ENCODE assay signal across 1 cellular context in the genomic region with DNA sequence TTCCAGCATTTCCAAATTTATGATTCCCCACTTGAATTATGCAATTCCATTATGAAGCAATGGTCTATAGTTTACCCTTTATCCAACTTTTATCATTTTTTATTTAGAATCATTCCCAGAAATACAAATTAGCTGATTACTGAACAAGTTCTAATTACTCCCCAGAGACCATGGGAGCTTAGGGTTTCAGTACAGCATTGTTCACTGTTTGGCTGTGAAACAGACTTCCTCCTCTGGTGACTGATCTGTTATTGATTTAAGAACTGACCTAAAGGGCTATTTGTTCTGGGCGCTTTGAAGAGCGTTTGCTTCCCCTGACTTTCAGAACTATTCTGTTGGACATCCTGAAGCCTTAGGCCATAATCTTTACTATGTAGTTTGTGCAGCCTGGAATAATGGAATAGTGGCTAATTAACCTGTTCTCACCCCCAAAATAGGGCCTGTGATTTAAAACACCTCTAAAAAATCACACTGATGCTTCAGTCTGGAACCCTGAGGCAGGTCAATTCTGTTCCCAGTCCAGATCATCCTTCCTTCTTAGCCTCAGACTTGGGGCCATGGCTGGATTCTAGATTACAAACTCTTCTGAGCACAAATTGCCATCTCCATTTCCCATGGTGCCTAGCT.
TF ChIP-seq lines count a peak whose summit lies in the region.

No MANE protein-coding gene starts in this region.

TF ChIP-seq in HepG2, 621 proteins besides CTCF, POLR2A, EP300 and RAD21 (continued from another document and continues in another):
- TF ChIP-seq, protein P1, sequence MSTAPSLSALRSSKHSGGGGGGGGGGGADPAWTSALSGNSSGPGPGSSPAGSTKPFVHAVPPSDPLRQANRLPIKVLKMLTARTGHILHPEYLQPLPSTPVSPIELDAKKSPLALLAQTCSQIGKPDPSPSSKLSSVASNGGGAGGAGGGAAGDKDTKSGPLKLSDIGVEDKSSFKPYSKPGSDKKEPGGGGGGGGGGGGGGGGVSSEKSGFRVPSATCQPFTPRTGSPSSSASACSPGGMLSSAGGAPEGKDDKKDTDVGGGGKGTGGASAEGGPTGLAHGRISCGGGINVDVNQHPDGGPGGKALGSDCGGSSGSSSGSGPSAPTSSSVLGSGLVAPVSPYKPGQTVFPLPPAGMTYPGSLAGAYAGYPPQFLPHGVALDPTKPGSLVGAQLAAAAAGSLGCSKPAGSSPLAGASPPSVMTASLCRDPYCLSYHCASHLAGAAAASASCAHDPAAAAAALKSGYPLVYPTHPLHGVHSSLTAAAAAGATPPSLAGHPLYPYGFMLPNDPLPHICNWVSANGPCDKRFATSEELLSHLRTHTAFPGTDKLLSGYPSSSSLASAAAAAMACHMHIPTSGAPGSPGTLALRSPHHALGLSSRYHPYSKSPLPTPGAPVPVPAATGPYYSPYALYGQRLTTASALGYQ (CRISPR knock-in tag; IDR thresholded peaks at IDR 0.05): peak; percentile 70; the same call in 1 of the 2 replicates
- TF ChIP-seq ZNF883 (CRISPR knock-in tag; IDR thresholded peaks at IDR 0.05; ENCODE audit: not compliant biosample characterization) (no peak), NKX3-1 (CRISPR knock-in tag; IDR thresholded peaks at IDR 0.05) (0 out of 2 replicates have a peak, but pooled peaks have one; percentile 44), XBP1 (CRISPR knock-in tag; IDR thresholded peaks at IDR 0.05) (no peak), TBX3 (IDR thresholded peaks at IDR 0.05; ENCODE audit: borderline replicate concordance) (peak; percentile 91), HNRNPUL1 (IDR thresholded peaks at IDR 0.05; ENCODE audit: low read depth, low read length) (no peak), ZNF703 (CRISPR knock-in tag; IDR thresholded peaks at IDR 0.05; ENCODE audit: borderline replicate concordance) (no peak), ASH2L (IDR thresholded peaks at IDR 0.05; ENCODE audit: insufficient read length, low read depth, low read length) (peak; percentile 68), HMG20B (CRISPR knock-in tag; conservative IDR thresholded peaks at IDR 0.05) (no peak), RXRB (CRISPR knock-in tag; IDR thresholded peaks at IDR 0.05; ENCODE audit: borderline replicate concordance) (peak; percentile 75), SSRP1 (CRISPR knock-in tag; IDR thresholded peaks at IDR 0.05) (0 out of 2 replicates have a peak, but pooled peaks have one; percentile 42), ZNF432 (CRISPR knock-in tag; IDR thresholded peaks at IDR 0.05; ENCODE audit: borderline replicate concordance) (no peak), ZNF33B (CRISPR knock-in tag; IDR thresholded peaks at IDR 0.05) (no peak), SRSF9 (IDR thresholded peaks at IDR 0.05; ENCODE audit: borderline replicate concordance, insufficient read depth, low read depth, low read length, poor library complexity, severe bottlenecking) (no peak), TEAD3 (CRISPR knock-in tag; optimal IDR thresholded peaks at IDR 0.05; ENCODE audit: borderline replicate concordance) (peak; percentile 40), STAT5B (CRISPR knock-in tag; IDR thresholded peaks at IDR 0.05) (no peak), RFXANK (CRISPR knock-in tag; IDR thresholded peaks at IDR 0.05) (no peak), ZBTB3 (CRISPR knock-in tag; IDR thresholded peaks at IDR 0.05; ENCODE audit: borderline replicate concordance, low read depth) (no peak), ARNTL (CRISPR knock-in tag; IDR thresholded peaks at IDR 0.05) (no peak), ARID2 (CRISPR knock-in tag; IDR thresholded peaks at IDR 0.05; ENCODE audit: borderline replicate concordance) (0 out of 2 replicates have a peak, but pooled peaks have one; percentile 44), ZNF484 (CRISPR knock-in tag; IDR thresholded peaks at IDR 0.05; ENCODE audit: borderline replicate concordance, low read depth) (no peak), HOXA5 (CRISPR knock-in tag; IDR thresholded peaks at IDR 0.05) (0 out of 2 replicates have a peak, but pooled peaks have one; percentile 44), MXD4 (CRISPR knock-in tag; IDR thresholded peaks at IDR 0.05) (no peak), NR2F1 (CRISPR knock-in tag; IDR thresholded peaks at IDR 0.05) (peak in 1 of 2 experiments; percentile 65; a peak in 1 of 4 replicates), ZNF672 (CRISPR knock-in tag; IDR thresholded peaks at IDR 0.05) (no peak), PPARG (CRISPR knock-in tag; conservative IDR thresholded peaks at IDR 0.05) (peak; percentile 92), ZNF556 (CRISPR knock-in tag; IDR thresholded peaks at IDR 0.05; ENCODE audit: borderline replicate concordance) (no peak; the same call in 1 of the 2 replicates), MYC (CRISPR knock-in tag; IDR thresholded peaks at IDR 0.05; ENCODE audit: borderline replicate concordance) (no peak), JUND (CRISPR knock-in tag; IDR thresholded peaks at IDR 0.05) (no peak), ZNF781 (CRISPR knock-in tag; IDR thresholded peaks at IDR 0.05; ENCODE audit: borderline replicate concordance, not compliant biosample characterization) (no peak), ZNF564 (CRISPR knock-in tag; IDR thresholded peaks at IDR 0.05) (no peak), TCF7L2 (IDR thresholded peaks at IDR 0.05; ENCODE audit: low read depth, low read length) (no peak), SALL1 (CRISPR knock-in tag; IDR thresholded peaks at IDR 0.05) (peak; percentile 50; the same call in 1 of the 2 replicates), ATRX (CRISPR knock-in tag; IDR thresholded peaks at IDR 0.05; ENCODE audit: borderline replicate concordance) (no peak), ZFX (CRISPR knock-in tag; IDR thresholded peaks at IDR 0.05; ENCODE audit: low read depth) (no peak), KDM3A (CRISPR knock-in tag; IDR thresholded peaks at IDR 0.05; ENCODE audit: low read depth) (no peak), ZBTB7A (CRISPR knock-in tag; IDR thresholded peaks at IDR 0.05) (no peak), POLR2AphosphoS2 (IDR thresholded peaks at IDR 0.05; ENCODE audit: low read depth, low read length) (no peak), ZNF652 (CRISPR knock-in tag; IDR thresholded peaks at IDR 0.05; ENCODE audit: borderline replicate concordance, low read depth) (no peak), IRX3 (CRISPR knock-in tag; IDR thresholded peaks at IDR 0.05; ENCODE audit: borderline replicate concordance, low read depth) (no peak)
- TF ChIP-seq, protein P2, sequence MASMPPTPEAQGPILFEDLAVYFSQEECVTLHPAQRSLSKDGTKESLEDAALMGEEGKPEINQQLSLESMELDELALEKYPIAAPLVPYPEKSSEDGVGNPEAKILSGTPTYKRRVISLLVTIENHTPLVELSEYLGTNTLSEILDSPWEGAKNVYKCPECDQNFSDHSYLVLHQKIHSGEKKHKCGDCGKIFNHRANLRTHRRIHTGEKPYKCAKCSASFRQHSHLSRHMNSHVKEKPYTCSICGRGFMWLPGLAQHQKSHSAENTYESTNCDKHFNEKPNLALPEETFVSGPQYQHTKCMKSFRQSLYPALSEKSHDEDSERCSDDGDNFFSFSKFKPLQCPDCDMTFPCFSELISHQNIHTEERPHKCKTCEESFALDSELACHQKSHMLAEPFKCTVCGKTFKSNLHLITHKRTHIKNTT (CRISPR knock-in tag; IDR thresholded peaks at IDR 0.05): no peak
- TF ChIP-seq, protein P3, sequence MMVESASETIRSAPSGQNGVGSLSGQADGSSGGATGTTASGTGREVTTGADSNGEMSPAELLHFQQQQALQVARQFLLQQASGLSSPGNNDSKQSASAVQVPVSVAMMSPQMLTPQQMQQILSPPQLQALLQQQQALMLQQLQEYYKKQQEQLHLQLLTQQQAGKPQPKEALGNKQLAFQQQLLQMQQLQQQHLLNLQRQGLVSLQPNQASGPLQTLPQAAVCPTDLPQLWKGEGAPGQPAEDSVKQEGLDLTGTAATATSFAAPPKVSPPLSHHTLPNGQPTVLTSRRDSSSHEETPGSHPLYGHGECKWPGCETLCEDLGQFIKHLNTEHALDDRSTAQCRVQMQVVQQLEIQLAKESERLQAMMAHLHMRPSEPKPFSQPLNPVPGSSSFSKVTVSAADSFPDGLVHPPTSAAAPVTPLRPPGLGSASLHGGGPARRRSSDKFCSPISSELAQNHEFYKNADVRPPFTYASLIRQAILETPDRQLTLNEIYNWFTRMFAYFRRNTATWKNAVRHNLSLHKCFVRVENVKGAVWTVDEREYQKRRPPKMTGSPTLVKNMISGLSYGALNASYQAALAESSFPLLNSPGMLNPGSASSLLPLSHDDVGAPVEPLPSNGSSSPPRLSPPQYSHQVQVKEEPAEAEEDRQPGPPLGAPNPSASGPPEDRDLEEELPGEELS (CRISPR knock-in tag; IDR thresholded peaks at IDR 0.05): peak; percentile 79
- TF ChIP-seq, protein P4, sequence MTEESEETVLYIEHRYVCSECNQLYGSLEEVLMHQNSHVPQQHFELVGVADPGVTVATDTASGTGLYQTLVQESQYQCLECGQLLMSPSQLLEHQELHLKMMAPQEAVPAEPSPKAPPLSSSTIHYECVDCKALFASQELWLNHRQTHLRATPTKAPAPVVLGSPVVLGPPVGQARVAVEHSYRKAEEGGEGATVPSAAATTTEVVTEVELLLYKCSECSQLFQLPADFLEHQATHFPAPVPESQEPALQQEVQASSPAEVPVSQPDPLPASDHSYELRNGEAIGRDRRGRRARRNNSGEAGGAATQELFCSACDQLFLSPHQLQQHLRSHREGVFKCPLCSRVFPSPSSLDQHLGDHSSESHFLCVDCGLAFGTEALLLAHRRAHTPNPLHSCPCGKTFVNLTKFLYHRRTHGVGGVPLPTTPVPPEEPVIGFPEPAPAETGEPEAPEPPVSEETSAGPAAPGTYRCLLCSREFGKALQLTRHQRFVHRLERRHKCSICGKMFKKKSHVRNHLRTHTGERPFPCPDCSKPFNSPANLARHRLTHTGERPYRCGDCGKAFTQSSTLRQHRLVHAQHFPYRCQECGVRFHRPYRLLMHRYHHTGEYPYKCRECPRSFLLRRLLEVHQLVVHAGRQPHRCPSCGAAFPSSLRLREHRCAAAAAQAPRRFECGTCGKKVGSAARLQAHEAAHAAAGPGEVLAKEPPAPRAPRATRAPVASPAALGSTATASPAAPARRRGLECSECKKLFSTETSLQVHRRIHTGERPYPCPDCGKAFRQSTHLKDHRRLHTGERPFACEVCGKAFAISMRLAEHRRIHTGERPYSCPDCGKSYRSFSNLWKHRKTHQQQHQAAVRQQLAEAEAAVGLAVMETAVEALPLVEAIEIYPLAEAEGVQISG (CRISPR knock-in tag; IDR thresholded peaks at IDR 0.05): no peak
- TF ChIP-seq, protein P5, sequence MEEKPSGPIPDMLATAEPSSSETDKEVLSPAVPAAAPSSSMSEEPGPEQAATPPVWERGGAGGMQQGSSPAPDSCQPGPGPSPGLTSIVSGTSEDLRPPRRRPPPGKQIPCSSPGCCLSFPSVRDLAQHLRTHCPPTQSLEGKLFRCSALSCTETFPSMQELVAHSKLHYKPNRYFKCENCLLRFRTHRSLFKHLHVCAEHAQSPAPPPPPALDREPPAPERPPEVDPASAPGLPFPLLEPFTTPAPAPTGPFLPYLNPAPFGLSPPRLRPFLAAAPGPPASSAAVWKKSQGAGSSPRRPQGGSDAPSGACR (CRISPR knock-in tag; IDR thresholded peaks at IDR 0.05): no peak
- TF ChIP-seq, protein P6, sequence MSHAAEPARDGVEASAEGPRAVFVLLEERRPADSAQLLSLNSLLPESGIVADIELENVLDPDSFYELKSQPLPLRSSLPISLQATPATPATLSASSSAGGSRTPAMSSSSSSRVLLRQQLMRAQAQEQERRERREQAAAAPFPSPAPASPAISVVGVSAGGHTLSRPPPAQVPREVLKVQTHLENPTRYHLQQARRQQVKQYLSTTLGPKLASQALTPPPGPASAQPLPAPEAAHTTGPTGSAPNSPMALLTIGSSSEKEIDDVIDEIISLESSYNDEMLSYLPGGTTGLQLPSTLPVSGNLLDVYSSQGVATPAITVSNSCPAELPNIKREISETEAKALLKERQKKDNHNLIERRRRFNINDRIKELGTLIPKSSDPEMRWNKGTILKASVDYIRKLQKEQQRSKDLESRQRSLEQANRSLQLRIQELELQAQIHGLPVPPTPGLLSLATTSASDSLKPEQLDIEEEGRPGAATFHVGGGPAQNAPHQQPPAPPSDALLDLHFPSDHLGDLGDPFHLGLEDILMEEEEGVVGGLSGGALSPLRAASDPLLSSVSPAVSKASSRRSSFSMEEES (CRISPR knock-in tag; IDR thresholded peaks at IDR 0.05): peak; percentile 38; the same call in 1 of the 2 replicates
- TF ChIP-seq, protein P7, sequence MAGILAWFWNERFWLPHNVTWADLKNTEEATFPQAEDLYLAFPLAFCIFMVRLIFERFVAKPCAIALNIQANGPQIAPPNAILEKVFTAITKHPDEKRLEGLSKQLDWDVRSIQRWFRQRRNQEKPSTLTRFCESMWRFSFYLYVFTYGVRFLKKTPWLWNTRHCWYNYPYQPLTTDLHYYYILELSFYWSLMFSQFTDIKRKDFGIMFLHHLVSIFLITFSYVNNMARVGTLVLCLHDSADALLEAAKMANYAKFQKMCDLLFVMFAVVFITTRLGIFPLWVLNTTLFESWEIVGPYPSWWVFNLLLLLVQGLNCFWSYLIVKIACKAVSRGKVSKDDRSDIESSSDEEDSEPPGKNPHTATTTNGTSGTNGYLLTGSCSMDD (CRISPR knock-in tag; IDR thresholded peaks at IDR 0.05): no peak
- TF ChIP-seq, protein P8, sequence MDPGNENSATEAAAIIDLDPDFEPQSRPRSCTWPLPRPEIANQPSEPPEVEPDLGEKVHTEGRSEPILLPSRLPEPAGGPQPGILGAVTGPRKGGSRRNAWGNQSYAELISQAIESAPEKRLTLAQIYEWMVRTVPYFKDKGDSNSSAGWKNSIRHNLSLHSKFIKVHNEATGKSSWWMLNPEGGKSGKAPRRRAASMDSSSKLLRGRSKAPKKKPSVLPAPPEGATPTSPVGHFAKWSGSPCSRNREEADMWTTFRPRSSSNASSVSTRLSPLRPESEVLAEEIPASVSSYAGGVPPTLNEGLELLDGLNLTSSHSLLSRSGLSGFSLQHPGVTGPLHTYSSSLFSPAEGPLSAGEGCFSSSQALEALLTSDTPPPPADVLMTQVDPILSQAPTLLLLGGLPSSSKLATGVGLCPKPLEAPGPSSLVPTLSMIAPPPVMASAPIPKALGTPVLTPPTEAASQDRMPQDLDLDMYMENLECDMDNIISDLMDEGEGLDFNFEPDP (CRISPR knock-in tag; conservative IDR thresholded peaks at IDR 0.05): no peak
- TF ChIP-seq, protein P9, sequence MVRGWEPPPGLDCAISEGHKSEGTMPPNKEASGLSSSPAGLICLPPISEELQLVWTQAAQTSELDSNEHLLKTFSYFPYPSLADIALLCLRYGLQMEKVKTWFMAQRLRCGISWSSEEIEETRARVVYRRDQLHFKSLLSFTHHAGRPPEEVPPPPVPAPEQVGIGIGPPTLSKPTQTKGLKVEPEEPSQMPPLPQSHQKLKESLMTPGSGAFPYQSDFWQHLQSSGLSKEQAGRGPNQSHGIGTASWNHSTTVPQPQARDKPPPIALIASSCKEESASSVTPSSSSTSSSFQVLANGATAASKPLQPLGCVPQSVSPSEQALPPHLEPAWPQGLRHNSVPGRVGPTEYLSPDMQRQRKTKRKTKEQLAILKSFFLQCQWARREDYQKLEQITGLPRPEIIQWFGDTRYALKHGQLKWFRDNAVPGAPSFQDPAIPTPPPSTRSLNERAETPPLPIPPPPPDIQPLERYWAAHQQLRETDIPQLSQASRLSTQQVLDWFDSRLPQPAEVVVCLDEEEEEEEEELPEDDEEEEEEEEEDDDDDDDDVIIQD (CRISPR knock-in tag; IDR thresholded peaks at IDR 0.05; ENCODE audit: low read depth): peak; percentile 75; the same call in 1 of the 2 replicates
